1 cellular context compared by ENCODE assay signal in genomic region chr7:149564340-149565095, GRCh38.
A peak's percentile ranks its signal among the peaks of the same experiment; 100 is the strongest.
TF ChIP-seq lines count a peak whose summit lies in the region.

No MANE protein-coding gene starts in this region.

TF ChIP-seq in K562, 482 proteins besides CTCF, POLR2A, EP300 and RAD21 (continued from another document and continues in another):
- TF ChIP-seq CEBPZ (IDR thresholded peaks at IDR 0.05; ENCODE audit: borderline replicate concordance, low read depth, low read length): no peak
- TF ChIP-seq ZNF311 (CRISPR knock-in tag; IDR thresholded peaks at IDR 0.05): peak; percentile 76
- no peak for TF ChIP-seq SP2 (IDR thresholded peaks at IDR 0.05; ENCODE audit: extremely low read depth, low read depth, low read length, poor library complexity, severe bottlenecking)
- no peak for TF ChIP-seq HDAC1 (IDR thresholded peaks at IDR 0.05)
- peak; percentile 37 for TF ChIP-seq ZNF146 (CRISPR knock-in tag; IDR thresholded peaks at IDR 0.05; ENCODE audit: unreplicated experiment)
- no peak for TF ChIP-seq ZNF134 (CRISPR knock-in tag; conservative IDR thresholded peaks at IDR 0.05)
- TF ChIP-seq, protein P1, sequence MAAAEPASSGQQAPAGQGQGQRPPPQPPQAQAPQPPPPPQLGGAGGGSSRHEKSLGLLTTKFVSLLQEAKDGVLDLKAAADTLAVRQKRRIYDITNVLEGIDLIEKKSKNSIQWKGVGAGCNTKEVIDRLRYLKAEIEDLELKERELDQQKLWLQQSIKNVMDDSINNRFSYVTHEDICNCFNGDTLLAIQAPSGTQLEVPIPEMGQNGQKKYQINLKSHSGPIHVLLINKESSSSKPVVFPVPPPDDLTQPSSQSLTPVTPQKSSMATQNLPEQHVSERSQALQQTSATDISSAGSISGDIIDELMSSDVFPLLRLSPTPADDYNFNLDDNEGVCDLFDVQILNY (CRISPR knock-in tag; IDR thresholded peaks at IDR 0.05): no peak
- TF ChIP-seq HCFC1 (IDR thresholded peaks at IDR 0.05; ENCODE audit: low read depth, low read length): no peak
- TF ChIP-seq ZNF436 (CRISPR knock-in tag; IDR thresholded peaks at IDR 0.05): no peak
- TF ChIP-seq MEF2D (tag; conservative IDR thresholded peaks at IDR 0.05; ENCODE audit: low read depth): no peak
- TF ChIP-seq HNRNPUL1 (IDR thresholded peaks at IDR 0.05; ENCODE audit: low read length): no peak
- no peak for TF ChIP-seq MCM5 (IDR thresholded peaks at IDR 0.05; ENCODE audit: low read depth)
- no peak for TF ChIP-seq ZC3H8 (IDR thresholded peaks at IDR 0.05)
- TF ChIP-seq ETV1 (tag; conservative IDR thresholded peaks at IDR 0.05; ENCODE audit: low read depth): 0 out of 2 replicates have a peak, but pooled peaks have one; percentile 17
- no peak for TF ChIP-seq ZNF431 (CRISPR knock-in tag; IDR thresholded peaks at IDR 0.05)
- TF ChIP-seq HDAC8 (tag; IDR thresholded peaks at IDR 0.05): 0 out of 2 replicates have a peak, but pooled peaks have one; percentile 51
- no peak for TF ChIP-seq TCF7L2 (IDR thresholded peaks at IDR 0.05; ENCODE audit: low read depth, low read length)
- TF ChIP-seq CHD2 (IDR thresholded peaks at IDR 0.05; ENCODE audit: low read depth, low read length): no peak
- no peak for TF ChIP-seq ATF2 (CRISPR knock-in tag; IDR thresholded peaks at IDR 0.05)
- no peak for TF ChIP-seq SNRNP70 (optimal IDR thresholded peaks at IDR 0.05; ENCODE audit: low read depth, low read length)
- no peak for TF ChIP-seq MIER1 (IDR thresholded peaks at IDR 0.05; ENCODE audit: low read depth)
- TF ChIP-seq ZEB2 (IDR thresholded peaks at IDR 0.05): no peak
- TF ChIP-seq TRIM25 (IDR thresholded peaks at IDR 0.05; ENCODE audit: borderline replicate concordance): no peak
- no peak for TF ChIP-seq MAFG (tag; conservative IDR thresholded peaks at IDR 0.05)
- peak; percentile 67; the same call in 1 of the 2 replicates for TF ChIP-seq ZNF175 (CRISPR knock-in tag; IDR thresholded peaks at IDR 0.05; ENCODE audit: low read depth)
- no peak for TF ChIP-seq HLTF (IDR thresholded peaks at IDR 0.05)
- TF ChIP-seq PHF21A (IDR thresholded peaks at IDR 0.05; ENCODE audit: borderline replicate concordance, low read depth): no peak
- TF ChIP-seq ZNF668 (CRISPR knock-in tag; IDR thresholded peaks at IDR 0.05): 0 out of 2 replicates have a peak, but pooled peaks have one; percentile 20
- no peak for TF ChIP-seq ZKSCAN3 (CRISPR knock-in tag; IDR thresholded peaks at IDR 0.05)
- no peak for TF ChIP-seq KDM2B (CRISPR knock-in tag; IDR thresholded peaks at IDR 0.05)
- TF ChIP-seq, protein P2, sequence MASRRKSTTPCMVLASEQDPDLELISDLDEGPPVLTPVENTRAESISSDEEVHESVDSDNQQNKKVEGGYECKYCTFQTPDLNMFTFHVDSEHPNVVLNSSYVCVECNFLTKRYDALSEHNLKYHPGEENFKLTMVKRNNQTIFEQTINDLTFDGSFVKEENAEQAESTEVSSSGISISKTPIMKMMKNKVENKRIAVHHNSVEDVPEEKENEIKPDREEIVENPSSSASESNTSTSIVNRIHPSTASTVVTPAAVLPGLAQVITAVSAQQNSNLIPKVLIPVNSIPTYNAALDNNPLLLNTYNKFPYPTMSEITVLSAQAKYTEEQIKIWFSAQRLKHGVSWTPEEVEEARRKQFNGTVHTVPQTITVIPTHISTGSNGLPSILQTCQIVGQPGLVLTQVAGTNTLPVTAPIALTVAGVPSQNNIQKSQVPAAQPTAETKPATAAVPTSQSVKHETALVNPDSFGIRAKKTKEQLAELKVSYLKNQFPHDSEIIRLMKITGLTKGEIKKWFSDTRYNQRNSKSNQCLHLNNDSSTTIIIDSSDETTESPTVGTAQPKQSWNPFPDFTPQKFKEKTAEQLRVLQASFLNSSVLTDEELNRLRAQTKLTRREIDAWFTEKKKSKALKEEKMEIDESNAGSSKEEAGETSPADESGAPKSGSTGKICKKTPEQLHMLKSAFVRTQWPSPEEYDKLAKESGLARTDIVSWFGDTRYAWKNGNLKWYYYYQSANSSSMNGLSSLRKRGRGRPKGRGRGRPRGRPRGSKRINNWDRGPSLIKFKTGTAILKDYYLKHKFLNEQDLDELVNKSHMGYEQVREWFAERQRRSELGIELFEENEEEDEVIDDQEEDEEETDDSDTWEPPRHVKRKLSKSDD (conservative IDR thresholded peaks at IDR 0.05; ENCODE audit: low read length): no peak
- no peak for TF ChIP-seq GATAD2A (IDR thresholded peaks at IDR 0.05)
- no peak for TF ChIP-seq SRF (CRISPR knock-in tag; IDR thresholded peaks at IDR 0.05)
- TF ChIP-seq, protein P3, sequence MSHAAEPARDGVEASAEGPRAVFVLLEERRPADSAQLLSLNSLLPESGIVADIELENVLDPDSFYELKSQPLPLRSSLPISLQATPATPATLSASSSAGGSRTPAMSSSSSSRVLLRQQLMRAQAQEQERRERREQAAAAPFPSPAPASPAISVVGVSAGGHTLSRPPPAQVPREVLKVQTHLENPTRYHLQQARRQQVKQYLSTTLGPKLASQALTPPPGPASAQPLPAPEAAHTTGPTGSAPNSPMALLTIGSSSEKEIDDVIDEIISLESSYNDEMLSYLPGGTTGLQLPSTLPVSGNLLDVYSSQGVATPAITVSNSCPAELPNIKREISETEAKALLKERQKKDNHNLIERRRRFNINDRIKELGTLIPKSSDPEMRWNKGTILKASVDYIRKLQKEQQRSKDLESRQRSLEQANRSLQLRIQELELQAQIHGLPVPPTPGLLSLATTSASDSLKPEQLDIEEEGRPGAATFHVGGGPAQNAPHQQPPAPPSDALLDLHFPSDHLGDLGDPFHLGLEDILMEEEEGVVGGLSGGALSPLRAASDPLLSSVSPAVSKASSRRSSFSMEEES (CRISPR knock-in tag; IDR thresholded peaks at IDR 0.05): no peak
- TF ChIP-seq, protein P4, sequence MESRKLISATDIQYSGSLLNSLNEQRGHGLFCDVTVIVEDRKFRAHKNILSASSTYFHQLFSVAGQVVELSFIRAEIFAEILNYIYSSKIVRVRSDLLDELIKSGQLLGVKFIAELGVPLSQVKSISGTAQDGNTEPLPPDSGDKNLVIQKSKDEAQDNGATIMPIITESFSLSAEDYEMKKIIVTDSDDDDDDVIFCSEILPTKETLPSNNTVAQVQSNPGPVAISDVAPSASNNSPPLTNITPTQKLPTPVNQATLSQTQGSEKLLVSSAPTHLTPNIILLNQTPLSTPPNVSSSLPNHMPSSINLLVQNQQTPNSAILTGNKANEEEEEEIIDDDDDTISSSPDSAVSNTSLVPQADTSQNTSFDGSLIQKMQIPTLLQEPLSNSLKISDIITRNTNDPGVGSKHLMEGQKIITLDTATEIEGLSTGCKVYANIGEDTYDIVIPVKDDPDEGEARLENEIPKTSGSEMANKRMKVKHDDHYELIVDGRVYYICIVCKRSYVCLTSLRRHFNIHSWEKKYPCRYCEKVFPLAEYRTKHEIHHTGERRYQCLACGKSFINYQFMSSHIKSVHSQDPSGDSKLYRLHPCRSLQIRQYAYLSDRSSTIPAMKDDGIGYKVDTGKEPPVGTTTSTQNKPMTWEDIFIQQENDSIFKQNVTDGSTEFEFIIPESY (CRISPR knock-in tag; IDR thresholded peaks at IDR 0.05): no peak
- no peak for TF ChIP-seq ZNF79 (CRISPR knock-in tag; IDR thresholded peaks at IDR 0.05; ENCODE audit: low read depth)
- TF ChIP-seq MEIS2 (IDR thresholded peaks at IDR 0.05; ENCODE audit: partially characterized antibody): peak; percentile 82
- TF ChIP-seq BDP1 (IDR thresholded peaks at IDR 0.05; ENCODE audit: insufficient read depth, insufficient read length): no peak
- TF ChIP-seq ZFX (CRISPR knock-in tag; IDR thresholded peaks at IDR 0.05): no peak
- no peak for TF ChIP-seq ZNF280B (CRISPR knock-in tag; IDR thresholded peaks at IDR 0.05)
- TF ChIP-seq, protein P5, sequence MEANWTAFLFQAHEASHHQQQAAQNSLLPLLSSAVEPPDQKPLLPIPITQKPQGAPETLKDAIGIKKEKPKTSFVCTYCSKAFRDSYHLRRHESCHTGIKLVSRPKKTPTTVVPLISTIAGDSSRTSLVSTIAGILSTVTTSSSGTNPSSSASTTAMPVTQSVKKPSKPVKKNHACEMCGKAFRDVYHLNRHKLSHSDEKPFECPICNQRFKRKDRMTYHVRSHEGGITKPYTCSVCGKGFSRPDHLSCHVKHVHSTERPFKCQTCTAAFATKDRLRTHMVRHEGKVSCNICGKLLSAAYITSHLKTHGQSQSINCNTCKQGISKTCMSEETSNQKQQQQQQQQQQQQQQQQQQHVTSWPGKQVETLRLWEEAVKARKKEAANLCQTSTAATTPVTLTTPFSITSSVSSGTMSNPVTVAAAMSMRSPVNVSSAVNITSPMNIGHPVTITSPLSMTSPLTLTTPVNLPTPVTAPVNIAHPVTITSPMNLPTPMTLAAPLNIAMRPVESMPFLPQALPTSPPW (CRISPR knock-in tag; IDR thresholded peaks at IDR 0.05): no peak
- TF ChIP-seq, protein P6, sequence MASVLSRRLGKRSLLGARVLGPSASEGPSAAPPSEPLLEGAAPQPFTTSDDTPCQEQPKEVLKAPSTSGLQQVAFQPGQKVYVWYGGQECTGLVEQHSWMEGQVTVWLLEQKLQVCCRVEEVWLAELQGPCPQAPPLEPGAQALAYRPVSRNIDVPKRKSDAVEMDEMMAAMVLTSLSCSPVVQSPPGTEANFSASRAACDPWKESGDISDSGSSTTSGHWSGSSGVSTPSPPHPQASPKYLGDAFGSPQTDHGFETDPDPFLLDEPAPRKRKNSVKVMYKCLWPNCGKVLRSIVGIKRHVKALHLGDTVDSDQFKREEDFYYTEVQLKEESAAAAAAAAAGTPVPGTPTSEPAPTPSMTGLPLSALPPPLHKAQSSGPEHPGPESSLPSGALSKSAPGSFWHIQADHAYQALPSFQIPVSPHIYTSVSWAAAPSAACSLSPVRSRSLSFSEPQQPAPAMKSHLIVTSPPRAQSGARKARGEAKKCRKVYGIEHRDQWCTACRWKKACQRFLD (CRISPR knock-in tag; IDR thresholded peaks at IDR 0.05): peak; percentile 27; the same call in 1 of the 2 replicates
- TF ChIP-seq WHSC1 (IDR thresholded peaks at IDR 0.05; ENCODE audit: low read length): no peak
- TF ChIP-seq HDGF (IDR thresholded peaks at IDR 0.05): no peak
